Comparison of ENCODE assay signal across 14 cellular contexts in genomic region chr17:15263680-15264079, GRCh38. TPM values are rescaled to one million over a fixed set of nuclear protein-coding genes. Genes with fewer than 3 reads are reported as not detected.
DNase-seq lines count a peak whose midpoint lies in the region; ATAC-seq and TF ChIP-seq lines count a peak whose summit lies in the region.
"Had no signal": no experiment of that assay in that cellular context is flagged by ENCODE, and none has a peak within 500 bp of the region (broad histone marks: within the 10 kb centered on the region; RNA-seq: fewer than 3 reads in every experiment).

No MANE protein-coding gene starts in this region.

- no peak overlapping the region for H3K27ac ChIP-seq in HUES48 (ENCODE audit: low read depth, low read length)
- peak overlapping the region; percentile 84 for H3K27ac ChIP-seq in colonic mucosa
- H3K27ac ChIP-seq in mesenchymal stem cell (ENCODE audit: low read length, poor library complexity, severe bottlenecking): no peak overlapping the region
- H3K27ac ChIP-seq in stomach smooth muscle (ENCODE audit: low read length): peak overlapping the region; percentile 97
- H3K27ac ChIP-seq: epithelial cell of prostate had no signal

- CTCF ChIA-PET in T-cell (lab: Charles Lee): no interaction called here

- TF ChIP-seq CTCF in colonic mucosa (IDR thresholded peaks at IDR 0.05): no peak

- no peak overlapping the region for H2BK15ac ChIP-seq in mesenchymal stem cell (ENCODE audit: low read depth, poor library complexity, severe bottlenecking)

- no peak for DNase-seq in colonic mucosa
- DNase-seq in mesenchymal stem cell: no peak
- no peak for DNase-seq in T-helper 17 cell
- DNase-seq in activated CD4-positive, CD25-positive, alpha-beta regulatory T cell (lab: John Stamatoyannopoulos, UW): no peak
- no peak for DNase-seq in T-cell
- DNase-seq: activated CD4-positive, alpha-beta memory T cell treated with anti-CD3 and anti-CD28 coated beads for 36 hours; NCI-H1048; NCI-H524; stimulated activated CD8-positive, alpha-beta memory T cell treated with anti-CD3 and anti-CD28 coated beads, Interleukin-4, amount 100 ng/mL, for 48 hours had no signal

- intact Hi-C loops in colonic mucosa (cut with DNase I): no loop called here

- no peak overlapping the region for H3K18ac ChIP-seq in mesenchymal stem cell (ENCODE audit: low read depth in 1 of 2, low read length in 2 of 2)

- peaks cover 83% of the 10 kb centered on the region for H3K27me3 Mint-ChIP-seq in T-helper 17 cell
- peaks cover 62 to 75% of the 10 kb centered on the region in 2 donors for H3K27me3 Mint-ChIP-seq in T-cell

- no peak overlapping the region for H3K4me3 Mint-ChIP-seq in T-helper 17 cell
- H3K4me3 Mint-ChIP-seq in T-cell: no peak overlapping the region
- H3K4me3 Mint-ChIP-seq: activated CD4-positive, alpha-beta memory T cell treated with anti-CD3 and anti-CD28 coated beads for 36 hours; activated naive CD8-positive, alpha-beta T cell had no signal

- H2BK12ac ChIP-seq in mesenchymal stem cell (ENCODE audit: low read length in 2 of 2): no peak overlapping the region

- 45% methylated on average over 1 of the region's 3 CpGs for WGBS in mesenchymal stem cell

- no peaks in the 10 kb centered on the region for H3K36me3 Mint-ChIP-seq in T-helper 17 cell (ENCODE audit: low read depth)
- H3K36me3 Mint-ChIP-seq in T-cell: no peaks in the 10 kb centered on the region
- H3K36me3 Mint-ChIP-seq: activated CD4-positive, alpha-beta memory T cell treated with anti-CD3 and anti-CD28 coated beads for 36 hours; activated naive CD8-positive, alpha-beta T cell had no signal

- no peak overlapping the region for H3K23ac ChIP-seq in mesenchymal stem cell (ENCODE audit: low read length in 2 of 2)

- no peak overlapping the region for H4K91ac ChIP-seq in mesenchymal stem cell (ENCODE audit: low read length)

- H3K9ac ChIP-seq in HUES48 (ENCODE audit: low read depth, low read length) (no peak overlapping the region), colonic mucosa (ENCODE audit: low read depth in 2 of 2, low read length in 2 of 2) (peak overlapping the region in 1 of 2 donors; percentile 84), mesenchymal stem cell (ENCODE audit: low read length) (peak overlapping the region; percentile 96), stomach smooth muscle (ENCODE audit: low read length in 2 of 2) (peak overlapping the region; percentile 59 to 92)

- ATAC-seq in T-helper 17 cell (no peak), HG02938 (IDR thresholded peaks at IDR 0.05; ENCODE audit: unreplicated experiment) (no peak), T-cell (replicated peaks in 1 of 4) (no peak)

- no peak overlapping the region for H2AFZ ChIP-seq in mesenchymal stem cell (ENCODE audit: low read depth, low read length)

- no peak overlapping the region for H3K4ac ChIP-seq in mesenchymal stem cell (ENCODE audit: low read depth in 1 of 2, low read length in 2 of 2)

- H3K9me3 Mint-ChIP-seq in T-cell: no peaks in the 10 kb centered on the region
- H3K9me3 Mint-ChIP-seq: activated CD4-positive, alpha-beta memory T cell treated with anti-CD3 and anti-CD28 coated beads for 36 hours had no signal

- no peak overlapping the region for H3K14ac ChIP-seq in mesenchymal stem cell (ENCODE audit: low read length in 2 of 2)

- H3K27ac Mint-ChIP-seq in T-helper 17 cell (no peak overlapping the region), T-cell (no peak overlapping the region)
- H3K27ac Mint-ChIP-seq: activated CD4-positive, alpha-beta memory T cell treated with anti-CD3 and anti-CD28 coated beads for 36 hours; activated naive CD8-positive, alpha-beta T cell had no signal

- no peak overlapping the region for H2BK5ac ChIP-seq in mesenchymal stem cell (ENCODE audit: low read depth, low read length, poor library complexity, severe bottlenecking)

- H2BK120ac ChIP-seq in mesenchymal stem cell (ENCODE audit: low read depth, low read length): no peak overlapping the region

- H4K8ac ChIP-seq in mesenchymal stem cell (ENCODE audit: low read length): no peak overlapping the region

- H3K9me3 ChIP-seq in HUES48 (ENCODE audit: control insufficient read depth, insufficient read depth, low read length) (no peaks in the 10 kb centered on the region), colonic mucosa (no peaks in the 10 kb centered on the region), mesenchymal stem cell (ENCODE audit: control insufficient read depth, low read length) (no peaks in the 10 kb centered on the region), stomach smooth muscle (ENCODE audit: control insufficient read depth in 2 of 2, low read length in 2 of 2) (no peaks in the 10 kb centered on the region), T-helper 17 cell (ENCODE audit: control insufficient read depth, low read length, poor library complexity, severe bottlenecking) (no peaks in the 10 kb centered on the region)

- no peak overlapping the region for H3K4me2 ChIP-seq in mesenchymal stem cell (ENCODE audit: low read length, poor library complexity, severe bottlenecking)

- H3K4me1 ChIP-seq in HUES48 (ENCODE audit: control insufficient read depth, insufficient read depth, low read length): peaks cover 16% of the 10 kb centered on the region; the same call in 1 of the 2 replicates
- peaks cover 16% of the 10 kb centered on the region for H3K4me1 ChIP-seq in colonic mucosa
- peaks cover 14% of the 10 kb centered on the region for H3K4me1 ChIP-seq in mesenchymal stem cell (ENCODE audit: control insufficient read depth, insufficient read depth, low read depth, low read length)
- H3K4me1 ChIP-seq in stomach smooth muscle (ENCODE audit: control insufficient read depth, insufficient read depth, low read length): peaks cover 48% of the 10 kb centered on the region

- H3K27me3 ChIP-seq in HUES48 (ENCODE audit: control insufficient read depth, insufficient read depth, low read length): peaks cover 80% of the 10 kb centered on the region
- H3K27me3 ChIP-seq in colonic mucosa: peaks cover 3% of the 10 kb centered on the region
- no peaks in the 10 kb centered on the region for H3K27me3 ChIP-seq in mesenchymal stem cell (ENCODE audit: control insufficient read depth in 1 of 2, insufficient read depth in 1 of 2, low read length in 2 of 2)
- no peaks in the 10 kb centered on the region for H3K27me3 ChIP-seq in stomach smooth muscle (ENCODE audit: control insufficient read depth in 1 of 2, insufficient read depth in 2 of 2, low read length in 2 of 2)

- H3K4me1 Mint-ChIP-seq in T-helper 17 cell: peaks cover 10% of the 10 kb centered on the region
- H3K4me1 Mint-ChIP-seq in T-cell: peaks cover 0 to 21% (median 15%) of the 10 kb centered on the region in 3 donors

- H3K36me3 ChIP-seq in HUES48 (ENCODE audit: control insufficient read depth, insufficient read depth, low read length) (no peaks in the 10 kb centered on the region), colonic mucosa (no peaks in the 10 kb centered on the region), mesenchymal stem cell (ENCODE audit: control insufficient read depth in 1 of 2, insufficient read depth in 2 of 2, low read depth in 1 of 2, low read length in 2 of 2) (peaks cover 4 to 13% of the 10 kb centered on the region in 2 experiments), stomach smooth muscle (ENCODE audit: control insufficient read depth in 2 of 2, insufficient read depth in 2 of 2, low read length in 2 of 2) (peaks cover 4 to 7% of the 10 kb centered on the region in 2 donors)

- POLR2A ChIA-PET in T-cell (lab: Charles Lee): no interaction called here

- H3K4me3 ChIP-seq in HUES48 (ENCODE audit: low read depth, low read length) (peak overlapping the region; percentile 72), colonic mucosa (peak overlapping the region; percentile 57), mesenchymal stem cell (ENCODE audit: insufficient read depth in 1 of 2, low read depth in 1 of 2, low read length in 2 of 2) (peak overlapping the region in 1 of 2 experiments; percentile 92), stomach smooth muscle (ENCODE audit: low read length in 2 of 2) (peak overlapping the region; percentile 98)

- no peaks in the 10 kb centered on the region for H3K79me1 ChIP-seq in mesenchymal stem cell (replicated peaks; ENCODE audit: low read length, poor library complexity, severe bottlenecking)

- H2AK5ac ChIP-seq in mesenchymal stem cell (ENCODE audit: low read length, severe bottlenecking): no peak overlapping the region

RNA-seq across cellular contexts. Expression of gene PMP22, which starts 1.4 kb away (rescaled TPM):
- total RNA-seq in colonic mucosa (10 to 100 TPM; 12.5 to 40.4 TPM), T-helper 17 cell (not detected), T-cell (under 1 TPM in 3 of 5 donors, not detected in 2; 0.20 to 0.76 (median 0.44) TPM)
- polyA plus RNA-seq in mesenchymal stem cell (2013, experiment 1 of 2): 74.0 TPM
- polyA plus RNA-seq in mesenchymal stem cell (2013, experiment 2 of 2): 79.1 TPM
- total RNA-seq: activated CD4-positive, alpha-beta memory T cell treated with anti-CD3 and anti-CD28 coated beads for 36 hours had no signal

Comparison
In these comparisons a context has a peak if more than half of its experiments do, and no peak if none do; other contexts are left out.
1. H3K27ac ChIP-seq: peak in colonic mucosa (single experiment) and stomach smooth muscle (single experiment); none in HUES48 (single experiment) and mesenchymal stem cell (single experiment).
2. RNA of gene PMP22, which starts 1.4 kb away (total RNA-seq): 12.5 to 40.4 TPM in colonic mucosa; 0.20 to 0.76 TPM in T-cell and not detected in T-helper 17 cell; every median in the first group is over 4 times any median in the second.